ENCODE assay signal across 19 cellular contexts in genomic region chr14:103362780-103363179, GRCh38. TPM values are rescaled to one million over a fixed set of nuclear protein-coding genes. Genes with fewer than 3 reads are reported as not detected.
DNase-seq lines count a peak whose midpoint lies in the region; TF ChIP-seq lines count a peak whose summit lies in the region.
"Had no signal": no experiment of that assay in that cellular context is flagged by ENCODE, and none has a peak within 500 bp of the region (broad histone marks: within the 10 kb centered on the region; RNA-seq: fewer than 3 reads in every experiment).

No MANE protein-coding gene starts in this region.

- H3K4me1 ChIP-seq in breast epithelium: no peaks in the 10 kb centered on the region
- peaks cover 21% of the 10 kb centered on the region for H3K4me1 ChIP-seq in mammary epithelial cell (ENCODE audit: insufficient read depth, low read length)
- H3K4me1 ChIP-seq in vagina: no peaks in the 10 kb centered on the region
- H3K4me1 ChIP-seq: Caco-2, HAP-1, left ventricle myocardium inferior, parathyroid adenoma, upper lobe of left lung had no signal

- intact Hi-C loops in MCF 10A (cut with micrococcal nuclease) (no loop called here), breast epithelium (cut with DNase I; ENCODE audit: low total_unique reads) (no loop called here), mammary epithelial cell (cut with micrococcal nuclease) (loop anchor here (1.0 kb wide), 1 partner anchor 10 kb away; no protein-coding TSS in a partner anchor), vagina (cut with DNase I) (no loop called here)

- H3K27ac ChIP-seq in breast epithelium (no peak overlapping the region), mammary epithelial cell (ENCODE audit: insufficient read depth, low read depth, low read length) (peak overlapping the region; percentile 83), vagina (no peak overlapping the region)
- H3K27ac ChIP-seq: left ventricle myocardium inferior, parathyroid adenoma, upper lobe of left lung had no signal

- no peak overlapping the region for H3K4me3 Mint-ChIP-seq in MCF 10A (ENCODE audit: unreplicated experiment)
- H3K4me3 Mint-ChIP-seq: activated naive CD4-positive, alpha-beta T cell treated with anti-CD3 and anti-CD28 coated beads, Interleukin-2, amount 50 U/mL, for 24 hours; stimulated activated naive B cell treated with anti-CD40 and anti-IgM and Interleukin-4, amounts not matched to agents 10 μg/mL and 1 μg/mL and 100 μg/mL, for 72 hours had no signal

- H3K9me3 ChIP-seq in breast epithelium (peaks cover 8 to 15% of the 10 kb centered on the region in 2 donors), mammary epithelial cell (replicated peaks; ENCODE audit: insufficient read depth, low read length) (peaks cover 19% of the 10 kb centered on the region), vagina (peaks cover 4% of the 10 kb centered on the region)

- no peak overlapping the region for H3K9ac ChIP-seq in mammary epithelial cell (ENCODE audit: insufficient read depth, low read length)
- H3K9ac ChIP-seq: parathyroid adenoma had no signal

- in situ Hi-C loops in mammary epithelial cell (cut with MboI; ENCODE audit: low sequenced_read_pairs in 2 of 2): no loop called here

- H3K4me1 Mint-ChIP-seq in MCF 10A (ENCODE audit: insufficient read depth, unreplicated experiment): peaks cover 6% of the 10 kb centered on the region
- H3K4me1 Mint-ChIP-seq: activated naive CD4-positive, alpha-beta T cell treated with anti-CD3 and anti-CD28 coated beads, Interleukin-2, amount 50 U/mL, for 24 hours had no signal

- H3K79me2 ChIP-seq in mammary epithelial cell (ENCODE audit: insufficient read depth, low read length): no peaks in the 10 kb centered on the region
- H3K79me2 ChIP-seq: parathyroid adenoma had no signal

- no peak overlapping the region for H3K4me2 ChIP-seq in mammary epithelial cell (ENCODE audit: insufficient read depth, low read depth, low read length)

- H3K27me3 ChIP-seq in breast epithelium (no peaks in the 10 kb centered on the region), mammary epithelial cell (ENCODE audit: insufficient read depth, low read length) (no peaks in the 10 kb centered on the region), vagina (no peaks in the 10 kb centered on the region)
- H3K27me3 ChIP-seq: upper lobe of left lung had no signal

- POLR2A ChIA-PET in MCF 10A (lab: Yijun Ruan, JAX): interaction anchor here (1.3 to 3.2 kb wide), 7 partner anchors 10 to 28 kb away, joined by 3 to 35 read pairs (median 16); partner anchors contain the start of genes EIF5 and MARK3

- dilution Hi-C loops in mammary epithelial cell (cut with HindIII; ENCODE audit: low sequenced_read_pairs): no loop called here

- H2AFZ ChIP-seq in mammary epithelial cell (ENCODE audit: low read depth, low read length): no peak overlapping the region
- H2AFZ ChIP-seq: parathyroid adenoma had no signal

- DNase-seq in MCF 10A (ENCODE audit: unreplicated experiment): peak; percentile 47
- DNase-seq in breast epithelium (ENCODE audit: low spot score in 2 of 2): no peak
- DNase-seq in NCI-H226: peak; percentile 68
- peak; percentile 40 for DNase-seq in mammary epithelial cell
- no peak for DNase-seq in activated CD8-positive, alpha-beta memory T cell treated with anti-CD3 and anti-CD28 coated beads, Interleukin-2, amount 50 U/mL, for 48 hours
- DNase-seq in SKM-1 treated with dmso at 0.1 percent for 144 hours (lab: John Stamatoyannopoulos, UW; ENCODE audit: unreplicated experiment): no peak
- DNase-seq in vagina (ENCODE audit: extremely low spot score in 2 of 2): no peak
- DNase-seq in DMS114 treated with DMSO at 0.1 percent for 48 hours (lab: John Stamatoyannopoulos, UW; ENCODE audit: unreplicated experiment): no peak
- DNase-seq: activated CD8-positive, alpha-beta memory T cell treated with anti-CD3 and anti-CD28 coated beads, Interleukin-2, amount 50 U/mL, for 4 hours; Caco-2; Karpas-422; left ventricle myocardium inferior; NCI-H1436; NCI-H510A; stimulated activated naive B cell treated with anti-CD40 and anti-IgM and Interleukin-4, amounts not matched to agents 10 μg/mL and 1 μg/mL and 100 μg/mL, for 72 hours; upper lobe of left lung had no signal

- no peaks in the 10 kb centered on the region for H4K20me1 ChIP-seq in mammary epithelial cell (ENCODE audit: insufficient read depth, low read length)

- WGBS in mammary epithelial cell (ENCODE audit: low coverage, missing lambda C conversion rate): 0% methylated on average over 1 of the region's 1 CpG

- H3K4me3 ChIP-seq in breast epithelium: no peak overlapping the region
- no peak overlapping the region for H3K4me3 ChIP-seq in mammary epithelial cell (replicated peaks in 1 of 3; ENCODE audit: insufficient read depth in 1 of 3, low read depth in 2 of 3, low read length in 3 of 3)
- H3K4me3 ChIP-seq in vagina: no peak overlapping the region
- H3K4me3 ChIP-seq: HAP-1, left ventricle myocardium inferior, upper lobe of left lung had no signal

- H3K36me3 ChIP-seq in breast epithelium (no peaks in the 10 kb centered on the region), mammary epithelial cell (ENCODE audit: insufficient read depth, low read length) (no peaks in the 10 kb centered on the region), vagina (no peaks in the 10 kb centered on the region)
- H3K36me3 ChIP-seq: HAP-1, left ventricle myocardium inferior, upper lobe of left lung had no signal

- H3K36me3 Mint-ChIP-seq in MCF 10A (ENCODE audit: insufficient read depth, unreplicated experiment): no peaks in the 10 kb centered on the region

- H3K27ac Mint-ChIP-seq in MCF 10A (ENCODE audit: low read depth, unreplicated experiment): peak overlapping the region; percentile 96
- H3K27ac Mint-ChIP-seq: activated naive CD4-positive, alpha-beta T cell treated with anti-CD3 and anti-CD28 coated beads, Interleukin-2, amount 50 U/mL, for 24 hours; stimulated activated naive B cell treated with anti-CD40 and anti-IgM and Interleukin-4, amounts not matched to agents 10 μg/mL and 1 μg/mL and 100 μg/mL, for 72 hours had no signal

- H3K9me3 Mint-ChIP-seq in MCF 10A (ENCODE audit: unreplicated experiment): peaks cover 20% of the 10 kb centered on the region

- BruUV-seq in MCF 10A (replicated peaks; lab: Mats Ljungman, UMichigan) (no TSS peak), mammary epithelial cell (replicated peaks; lab: Mats Ljungman, UMichigan) (no TSS peak)

- TF ChIP-seq POLR2A in breast epithelium (IDR thresholded peaks at IDR 0.05) (no peak), vagina (IDR thresholded peaks at IDR 0.05) (no peak)

- TF ChIP-seq CTCF in MCF 10A (IDR thresholded peaks at IDR 0.05; ENCODE audit: unreplicated experiment): no peak
- no peak for TF ChIP-seq CTCF in breast epithelium (IDR thresholded peaks at IDR 0.05)
- TF ChIP-seq CTCF in mammary epithelial cell (conservative IDR thresholded peaks at IDR 0.05 in 1 of 2, IDR thresholded peaks at IDR 0.05 in 1 of 2; ENCODE audit: extremely low read depth in 1 of 2, insufficient read depth in 1 of 2, low read depth in 1 of 2, low read length in 2 of 2): no peak
- TF ChIP-seq CTCF in vagina (IDR thresholded peaks at IDR 0.05): no peak

- no peaks in the 10 kb centered on the region for H3K27me3 Mint-ChIP-seq in MCF 10A (ENCODE audit: insufficient read depth, unreplicated experiment)
- H3K27me3 Mint-ChIP-seq: activated naive CD4-positive, alpha-beta T cell treated with anti-CD3 and anti-CD28 coated beads, Interleukin-2, amount 50 U/mL, for 24 hours had no signal

- CTCF ChIA-PET in MCF 10A (lab: Yijun Ruan, JAX) (interaction anchor here (0.6 to 3.0 kb wide), 4 partner anchors 9 to 31 kb away, joined by 3 to 9 read pairs (median 4); no protein-coding TSS in a partner anchor), mammary epithelial cell (lab: Charles Lee; ENCODE audit: low non-redundant PET) (interaction anchor here (0.6 kb wide), 1 partner anchor 19 kb away, joined by 3 read pairs; no protein-coding TSS in a partner anchor)

RNA-seq across cellular contexts. Expression of gene MARK3, which starts 22.4 kb away (rescaled TPM):
- total RNA-seq in MCF 10A (2022): 102 and 130 TPM in 2 replicates
- 100 to 1,000 TPM in 1 of 3 donors, 10 to 100 TPM in 2; 70.2 to 107 (median 87.5) TPM for total RNA-seq in breast epithelium
- total RNA-seq in mammary epithelial cell: 100 to 1,000 TPM in 1 of 2 donors, 10 to 100 TPM in 1; 85.7 to 175 TPM
- polyA plus RNA-seq in mammary epithelial cell: 87.2 TPM
- 171 TPM for polyA minus RNA-seq in mammary epithelial cell
- total RNA-seq in vagina: 77.6 TPM

RNA-seq across cellular contexts. Expression of gene EIF5, which starts 28.7 kb away (rescaled TPM):
- total RNA-seq in MCF 10A (2022) (149 and 327 TPM in 2 replicates), breast epithelium (100 to 1,000 TPM; 143 to 254 (median 150) TPM), mammary epithelial cell (100 to 1,000 TPM; 142 to 333 TPM), vagina (186 TPM)
- 337 TPM for polyA plus RNA-seq in mammary epithelial cell
- polyA minus RNA-seq in mammary epithelial cell: 310 TPM

Comparison
In these comparisons a context has a peak if more than half of its experiments do, and no peak if none do; other contexts are left out.
1. DNase-seq: peak in MCF 10A (single experiment), NCI-H226 (single experiment) and mammary epithelial cell (single experiment); none in breast epithelium (0 of 2), activated CD8-positive, alpha-beta memory T cell treated with anti-CD3 and anti-CD28 coated beads, Interleukin-2, amount 50 U/mL, for 48 hours (single experiment), SKM-1 treated with dmso at 0.1 percent for 144 hours (single experiment), vagina (0 of 2) and DMS114 treated with DMSO at 0.1 percent for 48 hours (single experiment).